2 cellular contexts compared by ENCODE assay signal in genomic region chr21:36718951-36719501, GRCh38.
TF ChIP-seq lines count a peak whose summit lies in the region.

No MANE protein-coding gene starts in this region.

TF ChIP-seq in IMR-90, 13 proteins besides CTCF, POLR2A, EP300 and RAD21:
- TF ChIP-seq CHD1 (IDR thresholded peaks at IDR 0.05; ENCODE audit: low read depth, low read length) (no peak), USF2 (IDR thresholded peaks at IDR 0.05; ENCODE audit: low read depth, low read length) (no peak), ELK1 (IDR thresholded peaks at IDR 0.05; ENCODE audit: borderline replicate concordance, low read depth, low read length) (no peak), RFX5 (IDR thresholded peaks at IDR 0.05; ENCODE audit: low read depth, low read length) (no peak), SMC3 (IDR thresholded peaks at IDR 0.05; ENCODE audit: low read depth, low read length) (no peak)

TF ChIP-seq in K562, 482 proteins besides CTCF, POLR2A, EP300 and RAD21:
- TF ChIP-seq MGA (IDR thresholded peaks at IDR 0.05) (peak; percentile 77), KLF13 (tag; IDR thresholded peaks at IDR 0.05; ENCODE audit: borderline replicate concordance, low read depth) (peak; percentile 55; the same call in 1 of the 2 replicates), C11orf30 (IDR thresholded peaks at IDR 0.05; ENCODE audit: low read depth) (peak; percentile 83), MAFK (IDR thresholded peaks at IDR 0.05; ENCODE audit: low read length) (peak; percentile 66; the same call in 1 of the 2 replicates), NRF1 (conservative IDR thresholded peaks at IDR 0.05 in 1 of 2, IDR thresholded peaks at IDR 0.05 in 1 of 2) (0 out of 4 replicates have a peak, but pooled peaks have one; percentile 22 to 35), MAFG (tag; conservative IDR thresholded peaks at IDR 0.05) (peak; percentile 92), ZNF316 (IDR thresholded peaks at IDR 0.05) (peak; percentile 77), ZNF668 (CRISPR knock-in tag; IDR thresholded peaks at IDR 0.05) (no peak), ZNF592 (IDR thresholded peaks at IDR 0.05) (peak; percentile 28; the same call in 1 of the 2 replicates), ZFX (CRISPR knock-in tag; IDR thresholded peaks at IDR 0.05) (0 out of 2 replicates have a peak, but pooled peaks have one; percentile 13), TRIM24 (IDR thresholded peaks at IDR 0.05) (no peak), MAFF (IDR thresholded peaks at IDR 0.05; ENCODE audit: low read length) (peak; percentile 30; the same call in 1 of the 2 replicates), CTBP1 (IDR thresholded peaks at IDR 0.05; ENCODE audit: borderline replicate concordance) (peak; percentile 22; the same call in 1 of the 2 replicates), FOXM1 (IDR thresholded peaks at IDR 0.05; ENCODE audit: low read depth) (no peak), FOXM1 (CRISPR knock-in tag; IDR thresholded peaks at IDR 0.05; ENCODE audit: low read depth) (no peak), ZNF57 (CRISPR knock-in tag; IDR thresholded peaks at IDR 0.05) (no peak), E2F6 (IDR thresholded peaks at IDR 0.05; ENCODE audit: borderline replicate concordance in 1 of 2, extremely low read depth in 1 of 2, insufficient read depth in 1 of 2, insufficient read length in 1 of 2, low read depth in 1 of 2, low read length in 1 of 2, poor library complexity in 1 of 2, severe bottlenecking in 1 of 2) (peak in 1 of 2 experiments; percentile 57), L3MBTL2 (IDR thresholded peaks at IDR 0.05) (peak; percentile 82), NFE2L1 (tag; IDR thresholded peaks at IDR 0.05; ENCODE audit: borderline replicate concordance, low read depth) (peak; percentile 42; the same call in 1 of the 2 replicates), NFE2 (IDR thresholded peaks at IDR 0.05; ENCODE audit: low read depth) (peak; percentile 90)
TF ChIP-seq in K562: peak in this region for 15.
